In the genomic region with DNA sequence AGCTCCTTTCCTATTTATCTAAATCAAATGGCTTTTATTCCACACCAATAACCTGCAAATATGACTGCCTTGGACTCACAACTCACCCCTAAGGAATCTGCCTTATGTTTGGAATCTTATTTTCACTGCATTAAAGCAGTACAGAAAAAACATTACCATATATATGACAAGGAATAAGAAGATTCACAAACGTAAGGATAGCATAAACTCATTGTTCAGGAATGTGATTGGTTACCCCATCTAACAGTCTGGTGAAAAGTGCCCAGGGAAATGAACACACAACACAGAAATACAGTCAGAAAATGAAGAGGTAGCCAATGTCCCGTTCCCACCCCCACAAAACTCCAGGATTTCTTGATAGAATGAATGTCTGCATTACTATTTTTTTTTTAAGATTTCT, we compare ENCODE assay signal across 8 cellular contexts. TPM values are rescaled to one million over a fixed set of nuclear protein-coding genes. Genes with fewer than 3 reads are reported as not detected.
DNase-seq lines count a peak whose midpoint lies in the region; ATAC-seq and TF ChIP-seq lines count a peak whose summit lies in the region.

No MANE protein-coding gene starts in this region.

- H3K9me3 ChIP-seq in endodermal cell (ENCODE audit: control insufficient read depth, low read length), result no peaks in the 10 kb centered on the region
- no peaks in the 10 kb centered on the region for H3K9me3 ChIP-seq in BE2C

- H3K4me1 ChIP-seq in endodermal cell (ENCODE audit: control insufficient read depth, insufficient read depth, low read length) (no peaks in the 10 kb centered on the region), BE2C (no peaks in the 10 kb centered on the region)

- 82 to 100% methylated on average over 1 to 2 of the region's 2 CpGs for WGBS in endodermal cell (ENCODE audit: insufficient coverage in 1 of 2, insufficient read length in 1 of 2), 2 experiments

- peaks cover 23% of the 10 kb centered on the region for H3K36me3 ChIP-seq in endodermal cell (ENCODE audit: control insufficient read depth, insufficient read depth, low read length)
- no peaks in the 10 kb centered on the region; the same call in 1 of the 2 replicates for H3K36me3 ChIP-seq in BE2C

- ATAC-seq in HG03108 (IDR thresholded peaks at IDR 0.05; ENCODE audit: unreplicated experiment) (no peak), GM18505 (IDR thresholded peaks at IDR 0.05; ENCODE audit: unreplicated experiment) (no peak), HG02870 (IDR thresholded peaks at IDR 0.05; ENCODE audit: unreplicated experiment) (no peak)

- H3K36me3 Mint-ChIP-seq in endodermal cell (ENCODE audit: low read depth) (peaks cover 20% of the 10 kb centered on the region), progenitor cell of endocrine pancreas (ENCODE audit: insufficient read depth) (peaks cover 6% of the 10 kb centered on the region)

- TF ChIP-seq POLR2A in GM18505 (IDR thresholded peaks at IDR 0.05; ENCODE audit: borderline replicate concordance, extremely low read depth, insufficient read depth, insufficient read length), result no peak

- H3K4me3 ChIP-seq in endodermal cell (ENCODE audit: low read length) (peak overlapping the region; percentile 96), BE2C (ENCODE audit: low read depth, low read length) (no peak overlapping the region)

- H3K27ac Mint-ChIP-seq in endodermal cell (no peak overlapping the region), progenitor cell of endocrine pancreas (peak overlapping the region; percentile 78)

- H3K4me1 Mint-ChIP-seq in endodermal cell (peaks cover 21% of the 10 kb centered on the region), progenitor cell of endocrine pancreas (ENCODE audit: low read depth) (peaks cover 24% of the 10 kb centered on the region)

- H3K9me3 Mint-ChIP-seq in endodermal cell (no peaks in the 10 kb centered on the region), progenitor cell of endocrine pancreas (ENCODE audit: low read depth) (no peaks in the 10 kb centered on the region)

- no peak overlapping the region for H3K27ac ChIP-seq in endodermal cell (ENCODE audit: low read depth, low read length)

- H3K27me3 Mint-ChIP-seq in endodermal cell (ENCODE audit: insufficient read depth) (no peaks in the 10 kb centered on the region), progenitor cell of endocrine pancreas (no peaks in the 10 kb centered on the region)

- no peak for TF ChIP-seq CTCF in endodermal cell (conservative IDR thresholded peaks at IDR 0.05)
- no peak for TF ChIP-seq CTCF in progenitor cell of endocrine pancreas (IDR thresholded peaks at IDR 0.05; ENCODE audit: unreplicated experiment)
- no peak for TF ChIP-seq CTCF in BE2C (IDR thresholded peaks at IDR 0.05; ENCODE audit: low read depth, low read length)

- DNase-seq in GM03348 (ENCODE audit: low spot score) (peak; percentile 47), RKO (ENCODE audit: low spot score) (peak; percentile 49), endodermal cell (no peak), progenitor cell of endocrine pancreas (ENCODE audit: low spot score, unreplicated experiment) (no peak), BE2C (no peak)

- H3K27me3 ChIP-seq in endodermal cell (ENCODE audit: control insufficient read depth, insufficient read depth, low read length, poor library complexity, severe bottlenecking) (no peaks in the 10 kb centered on the region), BE2C (no peaks in the 10 kb centered on the region)

- no peak overlapping the region for H3K9ac ChIP-seq in endodermal cell (ENCODE audit: extremely low read depth, low read length, poor library complexity, severe bottlenecking)

- peak overlapping the region; percentile 90 for H3K4me3 Mint-ChIP-seq in endodermal cell
- H3K4me3 Mint-ChIP-seq in progenitor cell of endocrine pancreas (ENCODE audit: low read depth), result peak overlapping the region; percentile 48

RNA-seq across cellular contexts. Expression of a gene that starts 2.0 kb away (rescaled TPM):
- 10 to 100 TPM; 39.2 to 40.2 TPM for total RNA-seq in endodermal cell
- polyA plus RNA-seq in endodermal cell (2013, experiment 1 of 2), result 48.2 TPM
- 44.8 TPM for polyA plus RNA-seq in endodermal cell (2013, experiment 2 of 2)
- total RNA-seq in progenitor cell of endocrine pancreas, result 49.6 and 56.4 TPM in 2 replicates
- polyA plus RNA-seq in BE2C (2012; ENCODE audit: insufficient read depth, insufficient read length, low read depth), result 20.6 TPM

Comparison
In these comparisons a context has a peak if more than half of its experiments do, and no peak if none do; other contexts are left out.
1. DNase-seq: peak in GM03348 (single experiment) and RKO (single experiment); none in endodermal cell (single experiment), progenitor cell of endocrine pancreas (single experiment) and BE2C (single experiment).